In genomic region chr11:75591371-75591770, GRCh38 we compare ENCODE assay signal across 20 cellular contexts.
"Had no signal": no experiment of that assay in that cellular context is flagged by ENCODE, and none has a peak within 500 bp of the region (broad histone marks: within the 10 kb centered on the region; RNA-seq: fewer than 3 reads in every experiment).

No MANE protein-coding gene starts in this region.

- H3K36me3 ChIP-seq: lower lobe of right lung, right lobe of liver, spleen, tibial nerve, upper lobe of right lung, vagina had no signal

- H3K4me3 ChIP-seq: coronary artery, dorsolateral prefrontal cortex, lower lobe of right lung, psoas muscle, right lobe of liver, spleen, testis, tibial nerve, upper lobe of right lung, vagina had no signal

- H3K9me3 ChIP-seq: lower lobe of right lung, psoas muscle, right lobe of liver, spleen, testis, tibial nerve, upper lobe of right lung, vagina had no signal

- DNase-seq: effector CD8-positive, alpha-beta T cell; islet precursor cell; lower lobe of right lung; midbrain; naive B cell; psoas muscle; retina; right lobe of liver; spleen; stimulated activated CD4-positive, alpha-beta T cell treated with anti-CD3 and anti-CD28 coated beads, Interleukin-15, amount 100 ng/mL, for 24 hours; stimulated activated CD4-positive, alpha-beta T cell treated with anti-CD3 and anti-CD28 coated beads, Interleukin-1b, Interleukin-23, amount 100 ng/mL, for 48 hours; stimulated activated CD4-positive, alpha-beta T cell treated with anti-CD3 and anti-CD28 coated beads, Interleukin-4, amount 100 ng/mL, for 24 hours; stimulated activated naive B cell treated with anti-CD40 and anti-IgM and Interleukin-4, amounts not matched to agents 10 μg/mL and 1 μg/mL and 100 μg/mL, for 72 hours; stimulated activated naive CD8-positive, alpha-beta T cell treated with anti-CD3 and anti-CD28 coated beads, Interleukin-15, amount 100 ng/mL, for 72 hours; testis; upper lobe of right lung had no signal

- H3K4me1 ChIP-seq: psoas muscle, testis, upper lobe of right lung, vagina had no signal

- H3K27me3 ChIP-seq: dorsolateral prefrontal cortex, right lobe of liver, spleen, testis, tibial nerve, upper lobe of right lung, vagina had no signal

- H3K27ac ChIP-seq: coronary artery, lower lobe of right lung, psoas muscle, right lobe of liver, spleen, testis, tibial nerve, upper lobe of right lung, vagina had no signal
